In the genomic region with DNA sequence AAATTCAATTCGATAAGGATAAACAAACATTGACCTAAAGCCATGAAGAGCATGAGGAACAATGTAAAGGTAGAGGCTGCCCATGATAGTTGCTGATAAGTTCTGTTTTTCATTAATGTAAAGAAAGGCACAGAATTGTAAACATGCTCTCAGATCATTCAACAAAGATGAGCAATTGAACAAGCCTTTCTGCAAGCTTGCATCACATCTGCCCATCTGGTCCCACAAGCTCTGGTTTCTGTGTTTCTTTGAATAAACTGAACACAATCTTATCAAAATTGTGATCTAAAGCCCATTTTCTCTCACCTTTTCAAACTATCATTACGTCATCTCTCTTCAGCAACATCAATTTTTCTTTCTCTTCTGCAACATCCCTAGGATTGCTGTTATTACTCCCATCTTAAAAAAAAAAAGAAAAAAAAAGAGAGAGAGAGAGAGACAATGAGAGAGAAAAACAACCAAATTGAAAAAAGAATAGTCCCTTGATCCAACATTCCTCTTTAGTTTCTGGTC, we compare ENCODE assay signal across 20 cellular contexts.
DNase-seq lines count a peak whose midpoint lies in the region; ATAC-seq and TF ChIP-seq lines count a peak whose summit lies in the region.
"Had no signal": no experiment of that assay in that cellular context is flagged by ENCODE, and none has a peak within 500 bp of the region (broad histone marks: within the 10 kb centered on the region; RNA-seq: fewer than 3 reads in every experiment).

No MANE protein-coding gene starts in this region.

- H3K9me2 ChIP-seq in SK-N-SH = no peaks in the 10 kb centered on the region

- H3K27ac ChIP-seq in SK-N-SH (ENCODE audit: low read depth in 2 of 2, low read length in 1 of 2) (no peak overlapping the region; a peak in 1 of 4 replicates), neural progenitor cell (no peak overlapping the region)
- H3K27ac ChIP-seq: C4-2B, GM23248, KMS-11 had no signal

- TF ChIP-seq CTCF in SK-N-SH (IDR thresholded peaks at IDR 0.05) = no peak
- TF ChIP-seq CTCF in choroid plexus epithelial cell (conservative IDR thresholded peaks at IDR 0.05; ENCODE audit: low read depth, low read length) = no peak
- no peak for TF ChIP-seq CTCF in neural progenitor cell (IDR thresholded peaks at IDR 0.05)

- no peak for ATAC-seq in SK-N-SH treated with all-trans-retinoic acid at 6 μM for 48 hours
- no peak for ATAC-seq in GM18909 (IDR thresholded peaks at IDR 0.05; ENCODE audit: poor library complexity, unreplicated experiment)
- ATAC-seq in HG02973 (IDR thresholded peaks at IDR 0.05; ENCODE audit: unreplicated experiment) = no peak
- ATAC-seq: Panc1 had no signal

- H4K20me1 ChIP-seq in SK-N-SH (ENCODE audit: insufficient read depth) (no peaks in the 10 kb centered on the region), neural progenitor cell (ENCODE audit: low read depth) (no peaks in the 10 kb centered on the region)

- no peak overlapping the region for H3K4me3 Mint-ChIP-seq in neural progenitor cell
- H3K4me3 Mint-ChIP-seq in activated CD4-positive, alpha-beta T cell treated with anti-CD3 and anti-CD28 coated beads, Interleukin-2, amount 10 ng/mL, durations not matched to agents 7 days and 5 days = no peak overlapping the region
- H3K4me3 Mint-ChIP-seq: HFFc6 had no signal

- peak in 1 of 2 experiments; percentile 37; a peak in 1 of 4 replicates for TF ChIP-seq EP300 in SK-N-SH (IDR thresholded peaks at IDR 0.05; ENCODE audit: borderline replicate concordance in 1 of 2, low read depth in 1 of 2, low read length in 1 of 2)

- H3K4me1 Mint-ChIP-seq in neural progenitor cell = no peaks in the 10 kb centered on the region
- no peaks in the 10 kb centered on the region for H3K4me1 Mint-ChIP-seq in activated CD4-positive, alpha-beta T cell treated with anti-CD3 and anti-CD28 coated beads, Interleukin-2, amount 10 ng/mL, durations not matched to agents 7 days and 5 days

- H3K36me3 ChIP-seq in SK-N-SH (replicated peaks in 1 of 2; ENCODE audit: control insufficient read depth in 1 of 2, insufficient read depth in 2 of 2, low read length in 1 of 2) (no peaks in the 10 kb centered on the region), neural progenitor cell (no peaks in the 10 kb centered on the region)

- H3K36me3 Mint-ChIP-seq in neural progenitor cell = no peaks in the 10 kb centered on the region
- no peaks in the 10 kb centered on the region for H3K36me3 Mint-ChIP-seq in activated CD4-positive, alpha-beta T cell treated with anti-CD3 and anti-CD28 coated beads, Interleukin-2, amount 10 ng/mL, durations not matched to agents 7 days and 5 days (ENCODE audit: low read depth)

- no peaks in the 10 kb centered on the region for H3K27me3 Mint-ChIP-seq in neural progenitor cell (ENCODE audit: insufficient read depth, low read depth)
- H3K27me3 Mint-ChIP-seq in activated CD4-positive, alpha-beta T cell treated with anti-CD3 and anti-CD28 coated beads, Interleukin-2, amount 10 ng/mL, durations not matched to agents 7 days and 5 days = no peaks in the 10 kb centered on the region

- no peaks in the 10 kb centered on the region for H3K79me2 ChIP-seq in SK-N-SH (ENCODE audit: insufficient read depth)
- H3K79me2 ChIP-seq in neural progenitor cell (ENCODE audit: low read depth) = no peaks in the 10 kb centered on the region

- H3F3A ChIP-seq in SK-N-SH (replicated peaks; ENCODE audit: insufficient read depth) (no peaks in the 10 kb centered on the region), neural progenitor cell (ENCODE audit: low read depth) (no peaks in the 10 kb centered on the region)

- CTCF ChIA-PET in SK-N-SH (lab: Yijun Ruan, JAX) = interaction anchor here (0.6 kb wide), 2 partner anchors 123 to 793 kb away, joined by 3 read pairs; no protein-coding TSS in a partner anchor
- CTCF ChIA-PET in activated CD4-positive, alpha-beta T cell treated with anti-CD3 and anti-CD28 coated beads, Interleukin-2, amount 10 ng/mL, durations not matched to agents 7 days and 5 days (lab: Charles Lee) = no interaction called here

- H3K4me1 ChIP-seq in SK-N-SH (ENCODE audit: control insufficient read depth in 1 of 2, insufficient read depth in 2 of 2, low read depth in 1 of 2, low read length in 1 of 2) (no peaks in the 10 kb centered on the region; a peak in 1 of 4 replicates), neural progenitor cell (no peaks in the 10 kb centered on the region)

- H3K27me3 ChIP-seq in SK-N-SH (ENCODE audit: insufficient read depth) (no peaks in the 10 kb centered on the region), neural progenitor cell (no peaks in the 10 kb centered on the region)

- POLR2A ChIA-PET in SK-N-SH (lab: Yijun Ruan, JAX) = interaction anchor here (0.6 kb wide), 1 partner anchor 11 kb away, joined by 3 read pairs; no protein-coding TSS in a partner anchor
- POLR2A ChIA-PET in activated CD4-positive, alpha-beta T cell treated with anti-CD3 and anti-CD28 coated beads, Interleukin-2, amount 10 ng/mL, durations not matched to agents 7 days and 5 days (lab: Charles Lee) = no interaction called here

- 37% methylated on average over 2 of the region's 2 CpGs for WGBS in SK-N-SH (ENCODE audit: low lambda C conversion rate)

- H3K27ac Mint-ChIP-seq in neural progenitor cell = no peak overlapping the region
- no peak overlapping the region for H3K27ac Mint-ChIP-seq in activated CD4-positive, alpha-beta T cell treated with anti-CD3 and anti-CD28 coated beads, Interleukin-2, amount 10 ng/mL, durations not matched to agents 7 days and 5 days
- H3K27ac Mint-ChIP-seq: HFFc6 had no signal

- H3K9ac ChIP-seq in SK-N-SH (no peak overlapping the region), neural progenitor cell (no peak overlapping the region)
- H3K9ac ChIP-seq: GM23248, KMS-11 had no signal

- no peak overlapping the region for H3K4me2 ChIP-seq in SK-N-SH
- H3K4me2 ChIP-seq in neural progenitor cell = no peak overlapping the region
- H3K4me2 ChIP-seq: KMS-11 had no signal

- DNase-seq in SK-N-SH = no peak
- peak; percentile 39 for DNase-seq in NCI-H2171 (lab: John Stamatoyannopoulos, UW)
- DNase-seq in choroid plexus epithelial cell (ENCODE audit: low read depth) = peak; percentile 5
- no peak for DNase-seq in neural progenitor cell (ENCODE audit: low spot score)
- DNase-seq in activated CD4-positive, alpha-beta T cell treated with anti-CD3 and anti-CD28 coated beads, Interleukin-2, amount 10 ng/mL, durations not matched to agents 7 days and 5 days = no peak
- DNase-seq: COR-L47, DMS79, GM23248, HFFc6, MM.1S, NCI-H1105 treated with DMSO at 0.1 percent for 48 hours, NCI-H2029 treated with DMSO at 0.1 percent for 48 hours, NCI-H345, Right ventricle myocardium superior had no signal

- no peaks in the 10 kb centered on the region for H3K9me3 ChIP-seq in SK-N-SH
- H3K9me3 ChIP-seq in neural progenitor cell (ENCODE audit: low read depth) = no peaks in the 10 kb centered on the region

- no peaks in the 10 kb centered on the region for H3K9me3 Mint-ChIP-seq in neural progenitor cell
- H3K9me3 Mint-ChIP-seq in activated CD4-positive, alpha-beta T cell treated with anti-CD3 and anti-CD28 coated beads, Interleukin-2, amount 10 ng/mL, durations not matched to agents 7 days and 5 days = peaks cover 6% of the 10 kb centered on the region

- H3K4me3 ChIP-seq in SK-N-SH (ENCODE audit: low read depth in 2 of 2, low read length in 1 of 2) (no peak overlapping the region), choroid plexus epithelial cell (ENCODE audit: low read depth, low read length) (no peak overlapping the region), neural progenitor cell (no peak overlapping the region)
- H3K4me3 ChIP-seq: GM23248 had no signal

- no peak for TF ChIP-seq RAD21 in SK-N-SH (IDR thresholded peaks at IDR 0.05; ENCODE audit: low read length)

- H2AFZ ChIP-seq in SK-N-SH (ENCODE audit: low read depth) (no peak overlapping the region), neural progenitor cell (replicated peaks) (peak overlapping the region; percentile 64)
- H2AFZ ChIP-seq: GM23248 had no signal

TF ChIP-seq in SK-N-SH, 30 proteins besides CTCF, POLR2A, EP300 and RAD21 (continues in another document):
- TF ChIP-seq GATA2 (CRISPR knock-in tag; IDR thresholded peaks at IDR 0.05) = peak; percentile 12; the same call in 1 of the 2 replicates

TF ChIP-seq in SK-N-SH treated with all-trans-retinoic acid at 6 μM for 48 hours, 23 proteins besides CTCF, POLR2A, EP300 and RAD21 (continues in another document):
- no peak for TF ChIP-seq ZC3H10 (CRISPR knock-in tag; IDR thresholded peaks at IDR 0.05)
- TF ChIP-seq, protein P1, sequence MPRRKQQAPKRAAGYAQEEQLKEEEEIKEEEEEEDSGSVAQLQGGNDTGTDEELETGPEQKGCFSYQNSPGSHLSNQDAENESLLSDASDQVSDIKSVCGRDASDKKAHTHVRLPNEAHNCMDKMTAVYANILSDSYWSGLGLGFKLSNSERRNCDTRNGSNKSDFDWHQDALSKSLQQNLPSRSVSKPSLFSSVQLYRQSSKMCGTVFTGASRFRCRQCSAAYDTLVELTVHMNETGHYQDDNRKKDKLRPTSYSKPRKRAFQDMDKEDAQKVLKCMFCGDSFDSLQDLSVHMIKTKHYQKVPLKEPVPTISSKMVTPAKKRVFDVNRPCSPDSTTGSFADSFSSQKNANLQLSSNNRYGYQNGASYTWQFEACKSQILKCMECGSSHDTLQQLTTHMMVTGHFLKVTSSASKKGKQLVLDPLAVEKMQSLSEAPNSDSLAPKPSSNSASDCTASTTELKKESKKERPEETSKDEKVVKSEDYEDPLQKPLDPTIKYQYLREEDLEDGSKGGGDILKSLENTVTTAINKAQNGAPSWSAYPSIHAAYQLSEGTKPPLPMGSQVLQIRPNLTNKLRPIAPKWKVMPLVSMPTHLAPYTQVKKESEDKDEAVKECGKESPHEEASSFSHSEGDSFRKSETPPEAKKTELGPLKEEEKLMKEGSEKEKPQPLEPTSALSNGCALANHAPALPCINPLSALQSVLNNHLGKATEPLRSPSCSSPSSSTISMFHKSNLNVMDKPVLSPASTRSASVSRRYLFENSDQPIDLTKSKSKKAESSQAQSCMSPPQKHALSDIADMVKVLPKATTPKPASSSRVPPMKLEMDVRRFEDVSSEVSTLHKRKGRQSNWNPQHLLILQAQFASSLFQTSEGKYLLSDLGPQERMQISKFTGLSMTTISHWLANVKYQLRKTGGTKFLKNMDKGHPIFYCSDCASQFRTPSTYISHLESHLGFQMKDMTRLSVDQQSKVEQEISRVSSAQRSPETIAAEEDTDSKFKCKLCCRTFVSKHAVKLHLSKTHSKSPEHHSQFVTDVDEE (CRISPR knock-in tag; IDR thresholded peaks at IDR 0.05) = no peak
- no peak for TF ChIP-seq ZNF565 (CRISPR knock-in tag; conservative IDR thresholded peaks at IDR 0.05; ENCODE audit: low read depth)
- no peak for TF ChIP-seq RARB (CRISPR knock-in tag; IDR thresholded peaks at IDR 0.05)
- no peak for TF ChIP-seq PPARA (CRISPR knock-in tag; IDR thresholded peaks at IDR 0.05; ENCODE audit: borderline replicate concordance)
- no peak for TF ChIP-seq ESRRG (CRISPR knock-in tag; IDR thresholded peaks at IDR 0.05)
- no peak for TF ChIP-seq ISL1 (CRISPR knock-in tag; IDR thresholded peaks at IDR 0.05)
- no peak for TF ChIP-seq SNAI2 (CRISPR knock-in tag; IDR thresholded peaks at IDR 0.05)

Comparison
In these comparisons a context has a peak if more than half of its experiments do, and no peak if none do; other contexts are left out.
1. DNase-seq: peak in NCI-H2171 (single experiment) and choroid plexus epithelial cell (single experiment); none in SK-N-SH (single experiment), neural progenitor cell (single experiment) and activated CD4-positive, alpha-beta T cell treated with anti-CD3 and anti-CD28 coated beads, Interleukin-2, amount 10 ng/mL, durations not matched to agents 7 days and 5 days (single experiment).